In genomic region chr3:36729204-36730056, GRCh38 we compare ENCODE assay signal across 8 cellular contexts. TPM values are rescaled to one million over a fixed set of nuclear protein-coding genes. Genes with fewer than 3 reads are reported as not detected.
DNase-seq lines count a peak whose midpoint lies in the region; ATAC-seq lines count a peak whose summit lies in the region.

No MANE protein-coding gene starts in this region.

- no peak overlapping the region for H3K4me3 ChIP-seq in CD4-positive, alpha-beta memory T cell (ENCODE audit: low read length in 2 of 2)
- no peak overlapping the region for H3K4me3 ChIP-seq in right cardiac atrium (ENCODE audit: low read length)

- WGBS in right cardiac atrium: 52% methylated on average over 9 of the region's 9 CpGs

- H3K27ac Mint-ChIP-seq in CD4-positive, alpha-beta memory T cell: no peak overlapping the region
- H3K27ac Mint-ChIP-seq in stimulated activated naive B cell treated with anti-CD40 and anti-IgM and Interleukin-4, amounts not matched to agents 10 μg/mL and 1 μg/mL and 100 μg/mL, for 72 hours: no peak overlapping the region

- ATAC-seq in GM19023 (IDR thresholded peaks at IDR 0.05; ENCODE audit: unreplicated experiment) (peak; percentile 57), right cardiac atrium (peak; percentile 61 to 65), HG02970 (IDR thresholded peaks at IDR 0.05; ENCODE audit: low FRiP score, unreplicated experiment) (no peak), GM21825 (IDR thresholded peaks at IDR 0.05; ENCODE audit: unreplicated experiment) (no peak)
- peak; percentile 31 to 64 for ATAC-seq in stimulated activated naive B cell treated with anti-CD40 and anti-IgM and Interleukin-4, amounts not matched to agents 10 μg/mL and 1 μg/mL and 100 μg/mL, for 72 hours (replicated peaks)

- no peaks in the 10 kb centered on the region for H3K4me1 ChIP-seq in CD4-positive, alpha-beta memory T cell (ENCODE audit: insufficient read depth, low read length)
- H3K4me1 ChIP-seq in right cardiac atrium (ENCODE audit: control insufficient read depth, insufficient read depth, low read length): peaks cover 5% of the 10 kb centered on the region

- intact Hi-C loops in CD4-positive, alpha-beta memory T cell (cut with micrococcal nuclease): no loop called here
- intact Hi-C loops in right cardiac atrium (cut with DNase I): loop anchor here in 3 of 4 donors (2.0 to 10.0 kb wide), 5 partner anchors 135 to 228 kb away; no protein-coding TSS in a partner anchor

- H3K27me3 ChIP-seq in CD4-positive, alpha-beta memory T cell (ENCODE audit: insufficient read depth, low read length): no peaks in the 10 kb centered on the region
- H3K27me3 ChIP-seq in right cardiac atrium (ENCODE audit: control insufficient read depth, insufficient read depth): no peaks in the 10 kb centered on the region

- no peaks in the 10 kb centered on the region for H3K9me3 ChIP-seq in CD4-positive, alpha-beta memory T cell (ENCODE audit: control insufficient read depth in 1 of 2, low read length in 2 of 2)
- H3K9me3 ChIP-seq in right cardiac atrium (ENCODE audit: control insufficient read depth, low read length): no peaks in the 10 kb centered on the region

- DNase-seq in CD4-positive, alpha-beta memory T cell: peak in 4 of 5 donors; percentile 14 to 26 (median 20)
- DNase-seq in NCI-H1092 treated with DMSO at 0.1 percent for 48 hours (lab: John Stamatoyannopoulos, UW) (peak; percentile 32), amniotic stem cell (lab: John Stamatoyannopoulos, UW) (peak; percentile 26), right cardiac atrium (no peak)
- no peak for DNase-seq in stimulated activated naive B cell treated with anti-CD40 and anti-IgM and Interleukin-4, amounts not matched to agents 10 μg/mL and 1 μg/mL and 100 μg/mL, for 72 hours

- H3K36me3 Mint-ChIP-seq in CD4-positive, alpha-beta memory T cell: no peaks in the 10 kb centered on the region
- no peaks in the 10 kb centered on the region for H3K36me3 Mint-ChIP-seq in stimulated activated naive B cell treated with anti-CD40 and anti-IgM and Interleukin-4, amounts not matched to agents 10 μg/mL and 1 μg/mL and 100 μg/mL, for 72 hours

- H3K4me1 Mint-ChIP-seq in CD4-positive, alpha-beta memory T cell: no peaks in the 10 kb centered on the region
- no peaks in the 10 kb centered on the region for H3K4me1 Mint-ChIP-seq in stimulated activated naive B cell treated with anti-CD40 and anti-IgM and Interleukin-4, amounts not matched to agents 10 μg/mL and 1 μg/mL and 100 μg/mL, for 72 hours

- H3K36me3 ChIP-seq in CD4-positive, alpha-beta memory T cell (ENCODE audit: insufficient read depth, low read length): no peaks in the 10 kb centered on the region

- no peak overlapping the region for H3K4me3 Mint-ChIP-seq in CD4-positive, alpha-beta memory T cell
- H3K4me3 Mint-ChIP-seq in stimulated activated naive B cell treated with anti-CD40 and anti-IgM and Interleukin-4, amounts not matched to agents 10 μg/mL and 1 μg/mL and 100 μg/mL, for 72 hours: no peak overlapping the region

- CTCF ChIA-PET in CD4-positive, alpha-beta memory T cell (lab: Charles Lee; ENCODE audit: partially characterized antibody): interaction anchor here (1.0 to 5.1 kb wide), 2 partner anchors 229 to 485 kb away, joined by 3 to 29 read pairs; no protein-coding TSS in a partner anchor

- H3K27ac ChIP-seq in CD4-positive, alpha-beta memory T cell (ENCODE audit: low read depth, low read length): no peak overlapping the region
- no peak overlapping the region for H3K27ac ChIP-seq in right cardiac atrium (ENCODE audit: low read length)

- H3K9me3 Mint-ChIP-seq in CD4-positive, alpha-beta memory T cell: no peaks in the 10 kb centered on the region
- no peaks in the 10 kb centered on the region for H3K9me3 Mint-ChIP-seq in stimulated activated naive B cell treated with anti-CD40 and anti-IgM and Interleukin-4, amounts not matched to agents 10 μg/mL and 1 μg/mL and 100 μg/mL, for 72 hours

- peaks cover 2 to 15% of the 10 kb centered on the region in 2 donors for H3K27me3 Mint-ChIP-seq in CD4-positive, alpha-beta memory T cell
- H3K27me3 Mint-ChIP-seq in stimulated activated naive B cell treated with anti-CD40 and anti-IgM and Interleukin-4, amounts not matched to agents 10 μg/mL and 1 μg/mL and 100 μg/mL, for 72 hours: peaks cover 0 to 8% of the 10 kb centered on the region in 2 donors

- POLR2A ChIA-PET in CD4-positive, alpha-beta memory T cell (lab: Charles Lee; ENCODE audit: partially characterized antibody): no interaction called here

RNA-seq across cellular contexts. Expression of gene DCLK3, which starts 34.9 kb away (rescaled TPM):
- not detected for total RNA-seq in CD4-positive, alpha-beta memory T cell
- polyA plus RNA-seq in CD4-positive, alpha-beta memory T cell: not detected
- under 1 TPM in 2 of 4 donors, not detected in 2; 0.03 to 0.09 TPM for total RNA-seq in right cardiac atrium
- polyA plus RNA-seq in right cardiac atrium: 0.18 TPM

Comparison
In these comparisons a context has a peak if more than half of its experiments do, and no peak if none do; other contexts are left out.
1. DNase-seq: peak in CD4-positive, alpha-beta memory T cell (4 of 5), NCI-H1092 treated with DMSO at 0.1 percent for 48 hours (single experiment) and amniotic stem cell (single experiment); none in right cardiac atrium (0 of 3) and stimulated activated naive B cell treated with anti-CD40 and anti-IgM and Interleukin-4, amounts not matched to agents 10 μg/mL and 1 μg/mL and 100 μg/mL, for 72 hours (single experiment).
2. ATAC-seq: peak in GM19023 (single experiment), right cardiac atrium (2 of 2) and stimulated activated naive B cell treated with anti-CD40 and anti-IgM and Interleukin-4, amounts not matched to agents 10 μg/mL and 1 μg/mL and 100 μg/mL, for 72 hours (2 of 2); none in HG02970 (single experiment) and GM21825 (single experiment).